8 cellular contexts compared by ENCODE assay signal in genomic region chr9:32384364-32385134, GRCh38. TPM values are rescaled to one million over a fixed set of nuclear protein-coding genes. Genes with fewer than 3 reads are reported as not detected.
DNase-seq lines count a peak whose midpoint lies in the region; ATAC-seq and TF ChIP-seq lines count a peak whose summit lies in the region.

TSS of gene ACO1 (plus strand) at chr9:32384643. CDS start at chr9:32405507, 20,864 bp downstream.

- no peak for TF ChIP-seq CTCF in GM13976 (IDR thresholded peaks at IDR 0.05; ENCODE audit: borderline replicate concordance, control extremely low read depth, extremely low read depth, insufficient read depth, missing control alignments)

- DNase-seq in GM13976 (ENCODE audit: low spot score) (peak; percentile 97), NCI-H1092 treated with DMSO at 0.1 percent for 48 hours (lab: John Stamatoyannopoulos, UW) (peak; percentile 88), T-helper 17 cell (peak; percentile 80 to 95 (median 89)), amygdala (lab: John Stamatoyannopoulos, UW) (peak in 54 of 56 donors; percentile 32 to 95 (median 74)), left ventricle myocardium superior (peak; percentile 96), pulmonary artery endothelial cell (ENCODE audit: low read depth, low spot score) (peak; percentile 55)

- H3K9me3 ChIP-seq in T-helper 17 cell (ENCODE audit: control insufficient read depth, low read length, poor library complexity, severe bottlenecking): no peaks in the 10 kb centered on the region

- peak within 1 kb of the TSS; percentile 84 for H3K27ac ChIP-seq in urinary bladder (ENCODE audit: low read depth)

- H3K4me3 Mint-ChIP-seq in T-helper 17 cell: peak within 1 kb of the TSS; percentile 84

- in situ Hi-C loops in GM13976 (cut with MboI; ENCODE audit: low sequenced_read_pairs, unreplicated experiment): loop anchor here (5.0 to 10.0 kb wide), 3 partner anchors 193 to 600 kb away; no protein-coding TSS in a partner anchor

- H3K36me3 ChIP-seq in urinary bladder (ENCODE audit: insufficient read depth): no peaks in the 10 kb centered on the region

- no peaks in the 10 kb centered on the region for H3K4me1 ChIP-seq in urinary bladder (ENCODE audit: insufficient read depth)

- peaks cover 8% of the 10 kb centered on the region for H3K4me1 Mint-ChIP-seq in T-helper 17 cell

- intact Hi-C loops in left ventricle myocardium superior (cut with micrococcal nuclease): loop anchor here (5.0 kb wide), 1 partner anchor 53 kb away; no protein-coding TSS in a partner anchor

- ATAC-seq in HG02642 (IDR thresholded peaks at IDR 0.05; ENCODE audit: poor library complexity, unreplicated experiment) (peak; percentile 98), T-helper 17 cell (peak; percentile 98), left ventricle myocardium superior (peak; percentile 99)

- H3K36me3 Mint-ChIP-seq in T-helper 17 cell (ENCODE audit: low read depth): no peaks in the 10 kb centered on the region

- peak within 1 kb of the TSS; percentile 72 for H3K4me3 ChIP-seq in urinary bladder (ENCODE audit: low read depth, low read length)

- under 1% methylated on average over 71 of the region's 71 CpGs for WGBS in urinary bladder

- peaks cover 31% of the 10 kb centered on the region for H3K27me3 Mint-ChIP-seq in T-helper 17 cell

- no peak within 1 kb of the TSS for H3K27ac Mint-ChIP-seq in T-helper 17 cell

RNA-seq across cellular contexts. Expression of gene ACO1, which starts in this region (rescaled TPM):
- total RNA-seq in T-helper 17 cell (1 to 10 TPM; 3.1 to 3.9 TPM), left ventricle myocardium superior (62.1 TPM), pulmonary artery endothelial cell (49.1 and 90.9 TPM in 2 replicates), urinary bladder (29.6 TPM)
- polyA plus RNA-seq in urinary bladder: 31.9 TPM

Comparison
In these comparisons a context has a peak if more than half of its experiments do, and no peak if none do; other contexts are left out.
1. Peak in every context shown above with its lines: DNase-seq, ATAC-seq, H3K4me3 ChIP-seq and H3K27ac ChIP-seq.